ENCODE assay signal across 8 cellular contexts in genomic region chr17:29617481-29618271, GRCh38. TPM values are rescaled to one million over a fixed set of nuclear protein-coding genes. Genes with fewer than 3 reads are reported as not detected.
A peak's percentile ranks its signal among the peaks of the same experiment; 100 is the strongest.
DNase-seq lines count a peak whose midpoint lies in the region; TF ChIP-seq lines count a peak whose summit lies in the region.

No MANE protein-coding gene starts in this region.

- POLR2A ChIA-PET in HEK293 (lab: Yijun Ruan, JAX), result interaction anchor here (1.0 to 1.4 kb wide), 2 partner anchors 20 to 22 kb away, joined by 3 read pairs; no protein-coding TSS in a partner anchor

- peaks cover 14 to 23% of the 10 kb centered on the region in 2 donors for H3K27me3 ChIP-seq in mucosa of rectum (ENCODE audit: control insufficient read depth in 2 of 2, insufficient read depth in 2 of 2, low read length in 2 of 2)

- peak overlapping the region; percentile 44 to 52 for H3K9ac ChIP-seq in mucosa of rectum (ENCODE audit: low read depth in 1 of 2, low read length in 2 of 2)

- peak; percentile 90 for DNase-seq in CD1c-positive myeloid dendritic cell (ENCODE audit: extremely low spot score)
- DNase-seq in NCI-H69 (lab: John Stamatoyannopoulos, UW), result peak; percentile 92
- DNase-seq in activated T-cell treated with anti-CD3 and anti-CD28 coated beads for 24 hours (ENCODE audit: low read depth), result peak; percentile 83
- DNase-seq in epithelial cell of proximal tubule (ENCODE audit: low read depth), result no peak
- peak; percentile 73 for DNase-seq in stimulated activated CD8-positive, alpha-beta memory T cell treated with anti-CD3 and anti-CD28 coated beads, Interleukin-7, amount 100 ng/mL, for 24 hours (ENCODE audit: low read depth)
- no peak for DNase-seq in GM19240 (ENCODE audit: insufficient read length, low spot score)

- TF ChIP-seq CTCF in HEK293 (tag by site-specific recombination; IDR thresholded peaks at IDR 0.05) (no peak), epithelial cell of proximal tubule (conservative IDR thresholded peaks at IDR 0.05; ENCODE audit: low read depth, low read length) (peak; percentile 67)

- H3K27ac ChIP-seq in HEK293 (ENCODE audit: extremely low read depth, low read depth, low read length) (no peak overlapping the region), mucosa of rectum (ENCODE audit: low read depth in 2 of 2, low read length in 2 of 2) (peak overlapping the region in 1 of 2 donors; percentile 23)

- H3K9me3 ChIP-seq in HEK293 (ENCODE audit: control insufficient read depth, insufficient read depth, low read depth, low read length) (no peaks in the 10 kb centered on the region), mucosa of rectum (ENCODE audit: control insufficient read depth in 2 of 2, low read length in 2 of 2) (no peaks in the 10 kb centered on the region)

- H3K4me3 ChIP-seq in HEK293 (ENCODE audit: low read depth, low read length) (peak overlapping the region; percentile 15; the same call in 1 of the 2 replicates), epithelial cell of proximal tubule (ENCODE audit: low read depth, low read length) (peak overlapping the region; percentile 46), mucosa of rectum (ENCODE audit: low read length in 2 of 2) (peak overlapping the region; percentile 59 to 67)

- CTCF ChIA-PET in HEK293 (lab: Yijun Ruan, JAX), result interaction anchor here (0.6 to 2.8 kb wide), 10 partner anchors 20 to 486 kb away, joined by 3 to 11 read pairs (median 4); no protein-coding TSS in a partner anchor

- peaks cover 12% of the 10 kb centered on the region for H3K4me1 ChIP-seq in HEK293 (ENCODE audit: control insufficient read depth, insufficient read depth, low read length)
- peaks cover 38 to 43% of the 10 kb centered on the region in 2 donors for H3K4me1 ChIP-seq in mucosa of rectum (ENCODE audit: control insufficient read depth in 2 of 2, insufficient read depth in 2 of 2, low read length in 2 of 2)

- H3K36me3 ChIP-seq in HEK293 (ENCODE audit: control insufficient read depth in 2 of 2, insufficient read depth in 1 of 2, low read length in 2 of 2) (peaks cover 0 to 22% of the 10 kb centered on the region in 2 experiments; a peak in 1 of 3 replicates), mucosa of rectum (ENCODE audit: control insufficient read depth in 2 of 2, insufficient read depth in 2 of 2, low read length in 2 of 2) (no peaks in the 10 kb centered on the region)

TF ChIP-seq in HEK293, 187 proteins besides CTCF, POLR2A, EP300 and RAD21:
- TF ChIP-seq ZNF624 (tag by site-specific recombination; IDR thresholded peaks at IDR 0.05), result no peak
- TF ChIP-seq, protein P1, sequence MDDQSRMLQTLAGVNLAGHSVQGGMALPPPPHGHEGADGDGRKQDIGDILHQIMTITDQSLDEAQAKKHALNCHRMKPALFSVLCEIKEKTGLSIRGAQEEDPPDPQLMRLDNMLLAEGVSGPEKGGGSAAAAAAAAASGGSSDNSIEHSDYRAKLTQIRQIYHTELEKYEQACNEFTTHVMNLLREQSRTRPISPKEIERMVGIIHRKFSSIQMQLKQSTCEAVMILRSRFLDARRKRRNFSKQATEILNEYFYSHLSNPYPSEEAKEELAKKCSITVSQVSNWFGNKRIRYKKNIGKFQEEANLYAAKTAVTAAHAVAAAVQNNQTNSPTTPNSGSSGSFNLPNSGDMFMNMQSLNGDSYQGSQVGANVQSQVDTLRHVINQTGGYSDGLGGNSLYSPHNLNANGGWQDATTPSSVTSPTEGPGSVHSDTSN (CRISPR knock-in tag; IDR thresholded peaks at IDR 0.05), result peak; percentile 78

RNA-seq across cellular contexts. Expression of gene CORO6, which starts 5.0 kb away (rescaled TPM):
- 4.4 and 28.7 TPM in 2 replicates for total RNA-seq in epithelial cell of proximal tubule

RNA-seq across cellular contexts. Expression of gene ANKRD13B, which starts 24.7 kb away (rescaled TPM):
- total RNA-seq in epithelial cell of proximal tubule, result 12.9 and 30.7 TPM in 2 replicates

RNA-seq across cellular contexts. Expression of gene GIT1, which starts 28.2 kb away (rescaled TPM):
- 61.3 and 74.3 TPM in 2 replicates for total RNA-seq in epithelial cell of proximal tubule

RNA-seq across cellular contexts. Expression of gene TP53I13, which starts 49.2 kb away (rescaled TPM):
- 77.6 and 78.8 TPM in 2 replicates for total RNA-seq in epithelial cell of proximal tubule

RNA-seq across cellular contexts. Expression of gene ABHD15, which starts 50.8 kb away (rescaled TPM):
- 8.2 and 11.3 TPM in 2 replicates for total RNA-seq in epithelial cell of proximal tubule

Comparison
In these comparisons a context has a peak if more than half of its experiments do, and no peak if none do; other contexts are left out.
1. DNase-seq: peak in CD1c-positive myeloid dendritic cell (single experiment), NCI-H69 (single experiment), activated T-cell treated with anti-CD3 and anti-CD28 coated beads for 24 hours (single experiment) and stimulated activated CD8-positive, alpha-beta memory T cell treated with anti-CD3 and anti-CD28 coated beads, Interleukin-7, amount 100 ng/mL, for 24 hours (single experiment); none in epithelial cell of proximal tubule (single experiment) and GM19240 (single experiment).
2. Peak in every context shown above with its lines, with median percentiles within 50 percentile points of each other: H3K4me3 ChIP-seq.